In genomic region chr17:2050871-2051387, GRCh38 we compare ENCODE assay signal across 8 cellular contexts.
A peak's percentile ranks its signal among the peaks of the same experiment; 100 is the strongest.
DNase-seq lines count a peak whose midpoint lies in the region; ATAC-seq and TF ChIP-seq lines count a peak whose summit lies in the region.

No MANE protein-coding gene starts in this region.

- H3K4me3 ChIP-seq in epithelial cell of esophagus (ENCODE audit: low read length) (peak overlapping the region; percentile 27), retinal pigment epithelial cell (ENCODE audit: low read length) (peak overlapping the region; percentile 35)

- no peak for TF ChIP-seq CTCF in epithelial cell of esophagus (IDR thresholded peaks at IDR 0.05; ENCODE audit: insufficient read depth, low read depth, low read length, missing control alignments)
- TF ChIP-seq CTCF in retinal pigment epithelial cell (conservative IDR thresholded peaks at IDR 0.05; ENCODE audit: low read depth, low read length), result no peak

- DNase-seq in DMS 273 (lab: John Stamatoyannopoulos, UW; ENCODE audit: unreplicated experiment), result peak; percentile 66
- DNase-seq in DMS 273 treated with DMSO at 0.1 percent for 48 hours (lab: John Stamatoyannopoulos, UW), result no peak
- peak; percentile 17 for DNase-seq in NCI-H748 treated with DMSO at 0.1 percent for 48 hours (lab: John Stamatoyannopoulos, UW)
- DNase-seq in epithelial cell of esophagus (ENCODE audit: low read depth), result peak; percentile 52
- no peak for DNase-seq in retinal pigment epithelial cell (ENCODE audit: low read depth)
- DNase-seq in ecto neural progenitor cell (ENCODE audit: low spot score), result no peak

- ATAC-seq in HG03139 (IDR thresholded peaks at IDR 0.05; ENCODE audit: unreplicated experiment) (no peak), GM19023 (IDR thresholded peaks at IDR 0.05; ENCODE audit: unreplicated experiment) (no peak)

Comparison
In these comparisons a context has a peak if more than half of its experiments do, and no peak if none do; other contexts are left out.
1. DNase-seq: peak in DMS 273 (single experiment), NCI-H748 treated with DMSO at 0.1 percent for 48 hours (single experiment) and epithelial cell of esophagus (single experiment); none in DMS 273 treated with DMSO at 0.1 percent for 48 hours (single experiment), retinal pigment epithelial cell (single experiment) and ecto neural progenitor cell (single experiment).